Comparison of ENCODE assay signal across 8 cellular contexts in genomic region chr21:46096997-46097825, GRCh38. TPM values are rescaled to one million over a fixed set of nuclear protein-coding genes. Genes with fewer than 3 reads are reported as not detected.
DNase-seq lines count a peak whose midpoint lies in the region; ATAC-seq lines count a peak whose summit lies in the region.

No MANE protein-coding gene starts in this region.

- peak overlapping the region; percentile 26 for H3K4me3 Mint-ChIP-seq in activated T-helper 2 cell treated with anti-CD3 and anti-CD28 coated beads, Interferon-gamma antibody, Interleukin-2, Interleukin-4, amounts not matched to agents 10 μg/mL and 5 μg/mL and 100 μg/mL, durations not matched to agents 14 hours and 24 hours and 36 hours (ENCODE audit: low read depth)
- peak overlapping the region; percentile 49 for H3K4me3 Mint-ChIP-seq in stimulated activated naive CD8-positive, alpha-beta T cell treated with anti-CD3 and anti-CD28 coated beads, Interleukin-15, Interleukin-2, amounts not matched to agents 100 ng/mL and 50 ng/mL, for 24 hours

- ATAC-seq in GM21360 (IDR thresholded peaks at IDR 0.05; ENCODE audit: unreplicated experiment): no peak
- ATAC-seq in GM21390 (IDR thresholded peaks at IDR 0.05; ENCODE audit: unreplicated experiment): no peak
- no peak for ATAC-seq in HG03378 (IDR thresholded peaks at IDR 0.05; ENCODE audit: unreplicated experiment)

- peaks cover 7% of the 10 kb centered on the region for H3K27me3 ChIP-seq in H7 (ENCODE audit: control insufficient read depth, insufficient read depth, low read length)

- no peaks in the 10 kb centered on the region for H3K36me3 Mint-ChIP-seq in activated T-helper 2 cell treated with anti-CD3 and anti-CD28 coated beads, Interferon-gamma antibody, Interleukin-2, Interleukin-4, amounts not matched to agents 10 μg/mL and 5 μg/mL and 100 μg/mL, durations not matched to agents 14 hours and 24 hours and 36 hours (ENCODE audit: low read depth)
- peaks cover 7% of the 10 kb centered on the region for H3K36me3 Mint-ChIP-seq in stimulated activated naive CD8-positive, alpha-beta T cell treated with anti-CD3 and anti-CD28 coated beads, Interleukin-15, Interleukin-2, amounts not matched to agents 100 ng/mL and 50 ng/mL, for 24 hours (ENCODE audit: low read depth)

- intact Hi-C loops in activated T-helper 2 cell treated with anti-CD3 and anti-CD28 coated beads, Interferon-gamma antibody, Interleukin-2, Interleukin-4, amounts not matched to agents 10 μg/mL and 5 μg/mL and 100 μg/mL, durations not matched to agents 14 hours and 24 hours and 36 hours (cut with micrococcal nuclease): no loop called here

- peak overlapping the region; percentile 53 for H3K4me3 ChIP-seq in H7 (ENCODE audit: insufficient read depth, low read depth, low read length)

- peaks cover 29% of the 10 kb centered on the region for H3K27me3 Mint-ChIP-seq in activated T-helper 2 cell treated with anti-CD3 and anti-CD28 coated beads, Interferon-gamma antibody, Interleukin-2, Interleukin-4, amounts not matched to agents 10 μg/mL and 5 μg/mL and 100 μg/mL, durations not matched to agents 14 hours and 24 hours and 36 hours (ENCODE audit: low read depth)
- peaks cover 25% of the 10 kb centered on the region for H3K27me3 Mint-ChIP-seq in stimulated activated naive CD8-positive, alpha-beta T cell treated with anti-CD3 and anti-CD28 coated beads, Interleukin-15, Interleukin-2, amounts not matched to agents 100 ng/mL and 50 ng/mL, for 24 hours

- peaks cover 2% of the 10 kb centered on the region for H3K9me3 Mint-ChIP-seq in activated T-helper 2 cell treated with anti-CD3 and anti-CD28 coated beads, Interferon-gamma antibody, Interleukin-2, Interleukin-4, amounts not matched to agents 10 μg/mL and 5 μg/mL and 100 μg/mL, durations not matched to agents 14 hours and 24 hours and 36 hours
- peaks cover 2% of the 10 kb centered on the region for H3K9me3 Mint-ChIP-seq in stimulated activated naive CD8-positive, alpha-beta T cell treated with anti-CD3 and anti-CD28 coated beads, Interleukin-15, Interleukin-2, amounts not matched to agents 100 ng/mL and 50 ng/mL, for 24 hours

- peak; percentile 77 for DNase-seq in H7
- peak; percentile 8 for DNase-seq in activated T-helper 2 cell treated with anti-CD3 and anti-CD28 coated beads, Interferon-gamma antibody, Interleukin-2, Interleukin-4, amounts not matched to agents 10 μg/mL and 5 μg/mL and 100 μg/mL, durations not matched to agents 14 hours and 24 hours and 36 hours (ENCODE audit: low spot score)
- peak; percentile 36 for DNase-seq in iPS-NIHi7 (ENCODE audit: extremely low spot score)
- no peak for DNase-seq in OCI-M2 (lab: John Stamatoyannopoulos, UW; ENCODE audit: unreplicated experiment)

- no peaks in the 10 kb centered on the region for H3K4me1 Mint-ChIP-seq in activated T-helper 2 cell treated with anti-CD3 and anti-CD28 coated beads, Interferon-gamma antibody, Interleukin-2, Interleukin-4, amounts not matched to agents 10 μg/mL and 5 μg/mL and 100 μg/mL, durations not matched to agents 14 hours and 24 hours and 36 hours (ENCODE audit: low read depth)
- peaks cover 18% of the 10 kb centered on the region for H3K4me1 Mint-ChIP-seq in stimulated activated naive CD8-positive, alpha-beta T cell treated with anti-CD3 and anti-CD28 coated beads, Interleukin-15, Interleukin-2, amounts not matched to agents 100 ng/mL and 50 ng/mL, for 24 hours (ENCODE audit: low read depth)

- H3K27ac Mint-ChIP-seq in activated T-helper 2 cell treated with anti-CD3 and anti-CD28 coated beads, Interferon-gamma antibody, Interleukin-2, Interleukin-4, amounts not matched to agents 10 μg/mL and 5 μg/mL and 100 μg/mL, durations not matched to agents 14 hours and 24 hours and 36 hours: no peak overlapping the region
- peak overlapping the region; percentile 38 for H3K27ac Mint-ChIP-seq in stimulated activated naive CD8-positive, alpha-beta T cell treated with anti-CD3 and anti-CD28 coated beads, Interleukin-15, Interleukin-2, amounts not matched to agents 100 ng/mL and 50 ng/mL, for 24 hours

- no peaks in the 10 kb centered on the region for H3K36me3 ChIP-seq in H7 (replicated peaks; ENCODE audit: control insufficient read depth, insufficient read depth, low read length)

RNA-seq across cellular contexts. Expression of gene COL6A2, which starts 0.7 kb away (rescaled TPM):
- total RNA-seq in H7 (2014; rRNA removed; shearing (Covaris generic)): 127 and 143 TPM in 2 replicates
- 2.2 TPM in 2 replicates for total RNA-seq in activated T-helper 2 cell treated with anti-CD3 and anti-CD28 coated beads, Interferon-gamma antibody, Interleukin-2, Interleukin-4, amounts not matched to agents 10 μg/mL and 5 μg/mL and 100 μg/mL, durations not matched to agents 14 hours and 24 hours and 36 hours

RNA-seq across cellular contexts. Expression of gene FTCD, which starts 58.2 kb away (rescaled TPM):
- total RNA-seq in H7 (2014; rRNA removed; shearing (Covaris generic)): 1.6 TPM in 1 of 2 replicates, not detected in the other
- 0.14 and 0.23 TPM in 2 replicates for total RNA-seq in activated T-helper 2 cell treated with anti-CD3 and anti-CD28 coated beads, Interferon-gamma antibody, Interleukin-2, Interleukin-4, amounts not matched to agents 10 μg/mL and 5 μg/mL and 100 μg/mL, durations not matched to agents 14 hours and 24 hours and 36 hours

Comparison
In these comparisons a context has a peak if more than half of its experiments do, and no peak if none do; other contexts are left out.
1. RNA of gene COL6A2, which starts 0.7 kb away (total RNA-seq): 127 to 143 TPM in H7; 2.2 TPM in activated T-helper 2 cell treated with anti-CD3 and anti-CD28 coated beads, Interferon-gamma antibody, Interleukin-2, Interleukin-4, amounts not matched to agents 10 μg/mL and 5 μg/mL and 100 μg/mL, durations not matched to agents 14 hours and 24 hours and 36 hours; every median in the first group is over 10 times any median in the second.